Comparison of ENCODE assay signal across 8 cellular contexts in genomic region chr10:124064676-124065075, GRCh38. TPM values are rescaled to one million over a fixed set of nuclear protein-coding genes. Genes with fewer than 3 reads are reported as not detected.
DNase-seq lines count a peak whose midpoint lies in the region; ATAC-seq, FAIRE-seq and TF ChIP-seq lines count a peak whose summit lies in the region.
"Had no signal": no experiment of that assay in that cellular context is flagged by ENCODE, and none has a peak within 500 bp of the region (broad histone marks: within the 10 kb centered on the region; RNA-seq: fewer than 3 reads in every experiment).

No MANE protein-coding gene starts in this region.

- H3K4ac ChIP-seq in H1 (replicated peaks; ENCODE audit: insufficient read length, low read depth, low read length), result no peak overlapping the region

- H3K36me3 ChIP-seq in OCI-LY7 (ENCODE audit: insufficient read depth, low read length), result no peaks in the 10 kb centered on the region
- no peaks in the 10 kb centered on the region for H3K36me3 ChIP-seq in H1 (ENCODE audit: control insufficient read depth in 2 of 4, insufficient read depth in 4 of 4, low read length in 3 of 4)
- H3K36me3 ChIP-seq in small intestine (ENCODE audit: control insufficient read depth in 2 of 2, insufficient read depth in 2 of 2, low read length in 2 of 2), result no peaks in the 10 kb centered on the region
- no peaks in the 10 kb centered on the region for H3K36me3 ChIP-seq in SJCRH30

- H3K79me2 ChIP-seq in OCI-LY7 (ENCODE audit: insufficient read depth, low read depth, low read length) (peaks cover 23% of the 10 kb centered on the region; the same call in 1 of the 2 replicates), H1 (ENCODE audit: control insufficient read depth in 1 of 2, insufficient read depth in 2 of 2, low read length in 2 of 2) (no peaks in the 10 kb centered on the region)

- peaks cover 2% of the 10 kb centered on the region for H3K79me1 ChIP-seq in H1 (ENCODE audit: low read depth, low read length)

- DNase-seq in OCI-LY7 (ENCODE audit: low spot score), result peak; percentile 82
- no peak for DNase-seq in H1 (ENCODE audit: low read depth in 1 of 2, low spot score in 2 of 2)
- peak; percentile 34 for DNase-seq in small intestine
- DNase-seq in ureter (ENCODE audit: low spot score), result no peak
- DNase-seq in SJCRH30, result no peak
- DNase-seq: stimulated activated CD4-positive, alpha-beta T cell treated with anti-CD3 and anti-CD28 coated beads, Interleukin-4, amount 100 ng/mL, for 24 hours had no signal

- H3K56ac ChIP-seq in H1 (replicated peaks; ENCODE audit: insufficient read length, low read depth, low read length), result no peak overlapping the region

- no peak overlapping the region for H3K14ac ChIP-seq in H1 (ENCODE audit: insufficient read length)

- H2BK15ac ChIP-seq in H1 (ENCODE audit: low read length), result peak overlapping the region; percentile 99; the same call in 1 of the 2 replicates

- H3K4me3 ChIP-seq in OCI-LY7 (ENCODE audit: low read depth, low read length, poor library complexity, severe bottlenecking) (peak overlapping the region; percentile 57), H1 (ENCODE audit: extremely low read depth in 1 of 4, insufficient read depth in 2 of 4, low read depth in 3 of 4, low read length in 4 of 4) (no peak overlapping the region), small intestine (ENCODE audit: low read depth in 1 of 2, low read length in 2 of 2) (no peak overlapping the region), SJCRH30 (no peak overlapping the region)

- no peak overlapping the region for H4K91ac ChIP-seq in H1 (replicated peaks; ENCODE audit: insufficient read length, low read length)

- ATAC-seq in HG02943 (IDR thresholded peaks at IDR 0.05; ENCODE audit: low read depth, unreplicated experiment) (peak; percentile 35), GM19463 (IDR thresholded peaks at IDR 0.05; ENCODE audit: unreplicated experiment) (no peak)

- TF ChIP-seq CTCF in OCI-LY7 (conservative IDR thresholded peaks at IDR 0.05; ENCODE audit: low read length), result no peak
- no peak for TF ChIP-seq CTCF in H1 (IDR thresholded peaks at IDR 0.05; ENCODE audit: control extremely low read depth in 1 of 3, insufficient read depth in 1 of 3, low read depth in 1 of 3, low read length in 3 of 3)

- H4K5ac ChIP-seq in H1 (ENCODE audit: insufficient read length, low read depth, low read length), result no peak overlapping the region

- TF ChIP-seq RAD21 in H1 (IDR thresholded peaks at IDR 0.05 in 1 of 2, conservative IDR thresholded peaks at IDR 0.05 in 1 of 2; ENCODE audit: low read depth in 2 of 2, low read length in 2 of 2), result no peak

- H2AFZ ChIP-seq in OCI-LY7 (ENCODE audit: low read length), result peak overlapping the region; percentile 6; the same call in 1 of the 2 replicates
- H2AFZ ChIP-seq in H1 (ENCODE audit: low read length), result no peak overlapping the region

- WGBS in H1 (ENCODE audit: extremely low coverage in 1 of 2, insufficient coverage in 1 of 2, insufficient read length in 1 of 2, insufficient replicate concordance in 2 of 2, low coverage in 1 of 2, low lambda C conversion rate in 2 of 2, missing lambda C conversion rate in 1 of 2), 2 experiments, result 89% methylated on average over 6 of the region's 6 CpGs; no CpG with 5 or more reads in 1 of the 2 experiments
- 60 to 83% (median 75%) methylated on average over 6 of the region's 6 CpGs for WGBS in small intestine, 3 donors

- BruUV-seq in OCI-LY7 (replicated peaks; lab: Mats Ljungman, UMichigan), result no TSS peak

- no peak for TF ChIP-seq POLR2A in H1 (IDR thresholded peaks at IDR 0.05; ENCODE audit: control extremely low read depth in 1 of 2, low read depth in 2 of 2, low read length in 2 of 2)

- POLR2A ChIA-PET in OCI-LY7 (lab: Charles Lee) (interaction anchor here (0.9 to 5.1 kb wide), 7 partner anchors 8 to 44 kb away, joined by 3 to 54 read pairs (median 7); no protein-coding TSS in a partner anchor), H1 (lab: Charles Lee; ENCODE audit: partially characterized antibody) (interaction anchor here (3.6 kb wide), 1 partner anchor 11 kb away, joined by 20 read pairs; no protein-coding TSS in a partner anchor)

- H4K20me1 ChIP-seq in OCI-LY7 (ENCODE audit: insufficient read depth, low read length), result no peaks in the 10 kb centered on the region
- no peaks in the 10 kb centered on the region for H4K20me1 ChIP-seq in H1 (replicated peaks in 1 of 2; ENCODE audit: control insufficient read depth in 1 of 2, insufficient read depth in 2 of 2, low read length in 2 of 2)

- no peaks in the 10 kb centered on the region for H3K23me2 ChIP-seq in H1 (ENCODE audit: low read depth, low read length)

- H3K27ac ChIP-seq in OCI-LY7 (ENCODE audit: low read depth, low read length, poor library complexity, severe bottlenecking) (peak overlapping the region; percentile 85), H1 (ENCODE audit: low read depth, low read length) (no peak overlapping the region), small intestine (ENCODE audit: low read depth in 1 of 2, low read length in 1 of 2) (peak overlapping the region in 1 of 2 donors; percentile 74), SJCRH30 (no peak overlapping the region)

- no peak overlapping the region for H3K23ac ChIP-seq in H1 (ENCODE audit: insufficient read length)

- intact Hi-C loops in OCI-LY7 (cut with micrococcal nuclease; ENCODE audit: unreplicated experiment), result no loop called here

- H3K4me1 ChIP-seq in OCI-LY7 (ENCODE audit: insufficient read depth, low read length, poor library complexity, severe bottlenecking) (peaks cover 79% of the 10 kb centered on the region), H1 (replicated peaks in 1 of 4; ENCODE audit: control insufficient read depth in 3 of 4, insufficient read depth in 4 of 4, low read length in 3 of 4) (peaks cover 4 to 28% (median 22%) of the 10 kb centered on the region in 4 experiments; a peak in 6 of 7 replicates), small intestine (ENCODE audit: control insufficient read depth in 2 of 2, insufficient read depth in 1 of 2, low read depth in 1 of 2, low read length in 1 of 2) (no peaks in the 10 kb centered on the region), SJCRH30 (no peaks in the 10 kb centered on the region)

- H3K9ac ChIP-seq in H1 (replicated peaks in 1 of 4; ENCODE audit: extremely low read depth in 1 of 4, low read depth in 3 of 4, low read length in 3 of 4), result no peak overlapping the region

- H2AK5ac ChIP-seq in H1 (ENCODE audit: low read depth, low read length), result 0 out of 2 replicates have a peak overlapping the region, but pooled peaks have one; percentile 80

- TF ChIP-seq EP300 in H1 (IDR thresholded peaks at IDR 0.05; ENCODE audit: borderline replicate concordance in 1 of 2, low read depth in 2 of 2, low read length in 2 of 2), result no peak

- H2BK20ac ChIP-seq in H1 (ENCODE audit: low read length), result peak overlapping the region; percentile 64; the same call in 1 of the 2 replicates

- CTCF ChIA-PET in OCI-LY7 (lab: Charles Lee; ENCODE audit: unreplicated experiment) (no interaction called here), H1 (lab: Charles Lee; ENCODE audit: partially characterized antibody) (no interaction called here)

- no peaks in the 10 kb centered on the region for H3K9me2 ChIP-seq in OCI-LY7 (ENCODE audit: insufficient read depth, low read length)

- H3K9me3 ChIP-seq in OCI-LY7 (ENCODE audit: low read length) (no peaks in the 10 kb centered on the region), H1 (ENCODE audit: insufficient read depth in 2 of 2, low read depth in 1 of 2, low read length in 1 of 2) (no peaks in the 10 kb centered on the region), small intestine (ENCODE audit: control insufficient read depth, low read depth) (no peaks in the 10 kb centered on the region), SJCRH30 (replicated peaks) (no peaks in the 10 kb centered on the region)

- 0 out of 2 replicates have a peak overlapping the region, but pooled peaks have one; percentile 69 for H2BK5ac ChIP-seq in H1 (ENCODE audit: low read depth, low read length)

- no peaks in the 10 kb centered on the region for H3K27me3 ChIP-seq in H1 (replicated peaks in 1 of 4; ENCODE audit: control insufficient read depth in 3 of 4, extremely low read depth in 1 of 4, insufficient read depth in 3 of 4, low read length in 3 of 4)
- H3K27me3 ChIP-seq in small intestine (ENCODE audit: control insufficient read depth in 2 of 2, insufficient read depth in 2 of 2, low read length in 2 of 2), result no peaks in the 10 kb centered on the region
- H3K27me3 ChIP-seq in SJCRH30, result no peaks in the 10 kb centered on the region

- H3K4me2 ChIP-seq in OCI-LY7 (ENCODE audit: low read length), result peak overlapping the region; percentile 86
- 0 out of 4 replicates have a peak overlapping the region, but pooled peaks of 1 of the 2 experiments have one; percentile 63 for H3K4me2 ChIP-seq in H1 (ENCODE audit: insufficient read depth in 1 of 2, low read depth in 2 of 2, low read length in 2 of 2)

- no peak overlapping the region for H2BK12ac ChIP-seq in H1 (ENCODE audit: low read depth, low read length)

- H2BK120ac ChIP-seq in H1 (replicated peaks; ENCODE audit: low read depth, low read length), result no peak overlapping the region

- FAIRE-seq in H1 (lab: Jason Lieb, UNC), result no peak
- FAIRE-seq in small intestine (lab: Jason Lieb, UNC), result no peak

- no peak overlapping the region for H4K8ac ChIP-seq in H1 (ENCODE audit: extremely low read depth, insufficient read depth, low read length)

- 0 out of 2 replicates have a peak overlapping the region, but pooled peaks have one; percentile 13 for H3K18ac ChIP-seq in H1 (ENCODE audit: extremely low read depth, low read length)

TF ChIP-seq in H1, 55 proteins besides CTCF, POLR2A, EP300 and RAD21 (continues in another document):
- TF ChIP-seq SIN3A (conservative IDR thresholded peaks at IDR 0.05 in 1 of 2, IDR thresholded peaks at IDR 0.05 in 1 of 2; ENCODE audit: low read depth in 1 of 2, low read length in 2 of 2), result no peak
- TF ChIP-seq EZH2 (IDR thresholded peaks at IDR 0.05; ENCODE audit: low read depth, low read length, severe bottlenecking), result no peak
- no peak for TF ChIP-seq HDAC6 (IDR thresholded peaks at IDR 0.05; ENCODE audit: low read depth, low read length)
- TF ChIP-seq KDM1A (IDR thresholded peaks at IDR 0.05; ENCODE audit: borderline replicate concordance, low read length), result no peak

RNA-seq across cellular contexts. Expression of gene CHST15, which starts 28.7 kb away (rescaled TPM):
- 19.9 and 26.4 TPM in 2 replicates for total RNA-seq in OCI-LY7 (2014; rRNA removed; shearing (Covaris generic))
- total RNA-seq in OCI-LY7 (2022), result 14.7 and 19.2 TPM in 2 replicates
- total RNA-seq in H1 (2021; fragmentation: NEBNext Ultra II Directional; extraction: Animal tissue kit (Norgen Biotek cat#: 25700)), result 9.1 and 9.4 TPM in 2 replicates
- polyA plus RNA-seq in H1 (2011; rRNA removed), result 7.4 and 8.8 TPM in 2 replicates
- 6.8 TPM for polyA plus RNA-seq in H1 (2011; cell fraction: cytosol; rRNA removed)
- polyA plus RNA-seq in H1 (2011; cell fraction: nucleus; rRNA removed), result 9.3 TPM
- 5.7 to 7.3 TPM (median 6.0 TPM) in 4 replicates for polyA plus RNA-seq in H1 (2012, experiment 1 of 2)
- 2.3 TPM for polyA plus RNA-seq in H1 (2012, experiment 2 of 2)
- polyA plus RNA-seq in H1 (2013, experiment 1 of 2), result 4.7 TPM
- polyA plus RNA-seq in H1 (2013, experiment 2 of 2), result 5.0 TPM
- polyA minus RNA-seq in H1 (2011; rRNA and poly(A)+ RNA removed), result 17.4 and 19.5 TPM in 2 replicates
- polyA minus RNA-seq in H1 (2011; cell fraction: cytosol; rRNA and poly(A)+ RNA removed), result 7.5 TPM
- 15.1 TPM for polyA minus RNA-seq in H1 (2011; cell fraction: nucleus; rRNA and poly(A)+ RNA removed)
- polyA plus RNA-seq in small intestine, result 1 to 10 TPM in 2 of 3 donors, under 1 TPM in 1; 0.45 to 8.5 (median 3.0) TPM
- total RNA-seq in ureter, result 15.7 TPM
- total RNA-seq in SJCRH30 (2014; rRNA removed; shearing (Covaris generic)), result 2.2 and 2.8 TPM in 2 replicates

Comparison
In these comparisons a context has a peak if more than half of its experiments do, and no peak if none do; other contexts are left out.
1. DNase-seq: peak in OCI-LY7 (single experiment) and small intestine (single experiment); none in H1 (0 of 2), ureter (single experiment) and SJCRH30 (0 of 2).